Comparison of ENCODE assay signal across 6 cellular contexts in genomic region chr11:64855596-64856304, GRCh38. TPM values are rescaled to one million over a fixed set of nuclear protein-coding genes. Genes with fewer than 3 reads are reported as not detected.
DNase-seq lines count a peak whose midpoint lies in the region; FAIRE-seq and TF ChIP-seq lines count a peak whose summit lies in the region.

No MANE protein-coding gene starts in this region.

- intact Hi-C loops in activated T-helper 2 cell treated with anti-CD3 and anti-CD28 coated beads, Interferon-gamma antibody, Interleukin-2, Interleukin-4, amounts not matched to agents 10 μg/mL and 5 μg/mL and 100 μg/mL, durations not matched to agents 14 hours and 24 hours and 36 hours (cut with micrococcal nuclease) = loop anchor here (1.0 kb wide), 1 partner anchor 9 kb away; no protein-coding TSS in a partner anchor

- H3K36me3 Mint-ChIP-seq in activated T-helper 2 cell treated with anti-CD3 and anti-CD28 coated beads, Interferon-gamma antibody, Interleukin-2, Interleukin-4, amounts not matched to agents 10 μg/mL and 5 μg/mL and 100 μg/mL, durations not matched to agents 14 hours and 24 hours and 36 hours (ENCODE audit: low read depth) = peaks cover 79% of the 10 kb centered on the region
- peaks cover 23% of the 10 kb centered on the region for H3K36me3 Mint-ChIP-seq in nephron progenitor cell (ENCODE audit: low read depth)

- FAIRE-seq in GM12891 (lab: Jason Lieb, UNC) = no peak

- H3K4me1 Mint-ChIP-seq in activated T-helper 2 cell treated with anti-CD3 and anti-CD28 coated beads, Interferon-gamma antibody, Interleukin-2, Interleukin-4, amounts not matched to agents 10 μg/mL and 5 μg/mL and 100 μg/mL, durations not matched to agents 14 hours and 24 hours and 36 hours (ENCODE audit: low read depth) = peaks cover 76% of the 10 kb centered on the region
- H3K4me1 Mint-ChIP-seq in nephron progenitor cell = peaks cover 23% of the 10 kb centered on the region

- no peak; the same call in 1 of the 2 replicates for TF ChIP-seq POLR2A in GM12891 (IDR thresholded peaks at IDR 0.05; ENCODE audit: low read depth, low read length)

- DNase-seq in GM12891 (ENCODE audit: insufficient read length, low spot score) (no peak), nephron progenitor cell (no peak), activated gamma-delta T cell (lab: John Stamatoyannopoulos, UW) (no peak), A172 (ENCODE audit: low spot score) (no peak), NCI-H2227 treated with DMSO at 0.1 percent for 48 hours (lab: John Stamatoyannopoulos, UW) (no peak)
- no peak for DNase-seq in activated T-helper 2 cell treated with anti-CD3 and anti-CD28 coated beads, Interferon-gamma antibody, Interleukin-2, Interleukin-4, amounts not matched to agents 10 μg/mL and 5 μg/mL and 100 μg/mL, durations not matched to agents 14 hours and 24 hours and 36 hours (ENCODE audit: low spot score)

- no peaks in the 10 kb centered on the region for H3K9me3 Mint-ChIP-seq in activated T-helper 2 cell treated with anti-CD3 and anti-CD28 coated beads, Interferon-gamma antibody, Interleukin-2, Interleukin-4, amounts not matched to agents 10 μg/mL and 5 μg/mL and 100 μg/mL, durations not matched to agents 14 hours and 24 hours and 36 hours
- no peaks in the 10 kb centered on the region for H3K9me3 Mint-ChIP-seq in nephron progenitor cell

- H3K27ac Mint-ChIP-seq in activated T-helper 2 cell treated with anti-CD3 and anti-CD28 coated beads, Interferon-gamma antibody, Interleukin-2, Interleukin-4, amounts not matched to agents 10 μg/mL and 5 μg/mL and 100 μg/mL, durations not matched to agents 14 hours and 24 hours and 36 hours = peak overlapping the region; percentile 77
- peak overlapping the region; percentile 85 for H3K27ac Mint-ChIP-seq in nephron progenitor cell

- TF ChIP-seq CTCF in nephron progenitor cell (IDR thresholded peaks at IDR 0.05) = no peak

- peak overlapping the region; percentile 27 for H3K4me3 Mint-ChIP-seq in activated T-helper 2 cell treated with anti-CD3 and anti-CD28 coated beads, Interferon-gamma antibody, Interleukin-2, Interleukin-4, amounts not matched to agents 10 μg/mL and 5 μg/mL and 100 μg/mL, durations not matched to agents 14 hours and 24 hours and 36 hours (ENCODE audit: low read depth)
- H3K4me3 Mint-ChIP-seq in nephron progenitor cell = no peak overlapping the region

- no peaks in the 10 kb centered on the region for H3K27me3 Mint-ChIP-seq in activated T-helper 2 cell treated with anti-CD3 and anti-CD28 coated beads, Interferon-gamma antibody, Interleukin-2, Interleukin-4, amounts not matched to agents 10 μg/mL and 5 μg/mL and 100 μg/mL, durations not matched to agents 14 hours and 24 hours and 36 hours (ENCODE audit: low read depth)
- peaks cover 3% of the 10 kb centered on the region for H3K27me3 Mint-ChIP-seq in nephron progenitor cell (ENCODE audit: low read depth, poor library complexity)

TF ChIP-seq in GM12891, 5 proteins besides CTCF, POLR2A, EP300 and RAD21:
- no peak for TF ChIP-seq SPI1 (IDR thresholded peaks at IDR 0.05; ENCODE audit: low read depth, low read length)
- no peak for TF ChIP-seq PAX5 (IDR thresholded peaks at IDR 0.05; ENCODE audit: insufficient read depth, low read length, severe bottlenecking)
- TF ChIP-seq POU2F2 (IDR thresholded peaks at IDR 0.05; ENCODE audit: low read depth, low read length) = no peak
- peak; percentile 67 for TF ChIP-seq POLR2AphosphoS5 (IDR thresholded peaks at IDR 0.05; ENCODE audit: low read depth, low read length)

RNA-seq across cellular contexts. Expression of gene CDC42BPG, which starts 11.3 kb away (rescaled TPM):
- polyA plus RNA-seq in GM12891 (2012; ENCODE audit: low read depth, missing spikeins) = 0.36 TPM
- total RNA-seq in activated T-helper 2 cell treated with anti-CD3 and anti-CD28 coated beads, Interferon-gamma antibody, Interleukin-2, Interleukin-4, amounts not matched to agents 10 μg/mL and 5 μg/mL and 100 μg/mL, durations not matched to agents 14 hours and 24 hours and 36 hours = 0.07 and 0.32 TPM in 2 replicates
- 3.7 and 4.1 TPM in 2 replicates for total RNA-seq in A172 (2014; rRNA removed; shearing (Covaris generic))

RNA-seq across cellular contexts. Expression of gene EHD1, which starts 22.7 kb away (rescaled TPM):
- polyA plus RNA-seq in GM12891 (2012; ENCODE audit: low read depth, missing spikeins) = 84.7 TPM
- total RNA-seq in activated T-helper 2 cell treated with anti-CD3 and anti-CD28 coated beads, Interferon-gamma antibody, Interleukin-2, Interleukin-4, amounts not matched to agents 10 μg/mL and 5 μg/mL and 100 μg/mL, durations not matched to agents 14 hours and 24 hours and 36 hours = 107 TPM in 2 replicates
- 81.4 and 117 TPM in 2 replicates for total RNA-seq in A172 (2014; rRNA removed; shearing (Covaris generic))

RNA-seq across cellular contexts. Expression of gene MEN1, which starts 45.4 kb away (rescaled TPM):
- 16.2 TPM for polyA plus RNA-seq in GM12891 (2012; ENCODE audit: low read depth, missing spikeins)
- 46.2 and 47.2 TPM in 2 replicates for total RNA-seq in activated T-helper 2 cell treated with anti-CD3 and anti-CD28 coated beads, Interferon-gamma antibody, Interleukin-2, Interleukin-4, amounts not matched to agents 10 μg/mL and 5 μg/mL and 100 μg/mL, durations not matched to agents 14 hours and 24 hours and 36 hours
- 14.3 and 15.0 TPM in 2 replicates for total RNA-seq in A172 (2014; rRNA removed; shearing (Covaris generic))

RNA-seq across cellular contexts. Expression of gene MAP4K2, which starts 52.7 kb away (rescaled TPM):
- 30.2 TPM for polyA plus RNA-seq in GM12891 (2012; ENCODE audit: low read depth, missing spikeins)
- total RNA-seq in activated T-helper 2 cell treated with anti-CD3 and anti-CD28 coated beads, Interferon-gamma antibody, Interleukin-2, Interleukin-4, amounts not matched to agents 10 μg/mL and 5 μg/mL and 100 μg/mL, durations not matched to agents 14 hours and 24 hours and 36 hours = 72.1 and 77.5 TPM in 2 replicates
- 30.8 and 40.5 TPM in 2 replicates for total RNA-seq in A172 (2014; rRNA removed; shearing (Covaris generic))
